In genomic region chr1:244047739-244048565, GRCh38 we compare ENCODE assay signal across 8 cellular contexts. TPM values are rescaled to one million over a fixed set of nuclear protein-coding genes. Genes with fewer than 3 reads are reported as not detected.
DNase-seq lines count a peak whose midpoint lies in the region; ATAC-seq, FAIRE-seq and TF ChIP-seq lines count a peak whose summit lies in the region.

No MANE protein-coding gene starts in this region.

- FAIRE-seq in RCC 7860 (lab: Jason Lieb, UNC): peak; percentile 32

- H4K20me1 ChIP-seq in DOHH2 (ENCODE audit: control insufficient read depth, insufficient read depth, low read depth, low read length) (peaks cover 29% of the 10 kb centered on the region), GM23248 (ENCODE audit: insufficient read depth) (peaks cover 2% of the 10 kb centered on the region; the same call in 1 of the 2 replicates), Karpas-422 (ENCODE audit: insufficient read depth, low read depth, low read length) (peaks cover 26% of the 10 kb centered on the region)

- WGBS in GM23248 (ENCODE audit: low coverage in 1 of 2, low lambda C conversion rate in 2 of 2, missing lambda C conversion rate in 2 of 2), 2 experiments: 0 to 1% methylated on average over 44 to 76 of the region's 81 CpGs

- H3K27me3 Mint-ChIP-seq in activated T-helper 1 cell treated with anti-CD3 and anti-CD28 coated beads, Interleukin-12 subunit alpha, Interleukin-12 subunit beta, Interleukin-2, Interleukin-4 antibody, amounts not matched to agents 30 ng/mL and 10 ng/mL and 1 ng/mL, durations not matched to agents 14 hours and 24 hours and 36 hours (ENCODE audit: insufficient read depth): peaks cover 30% of the 10 kb centered on the region
- H3K27me3 Mint-ChIP-seq in naive B cell: no peaks in the 10 kb centered on the region

- peak overlapping the region; percentile 92 for H3K4me3 Mint-ChIP-seq in activated T-helper 1 cell treated with anti-CD3 and anti-CD28 coated beads, Interleukin-12 subunit alpha, Interleukin-12 subunit beta, Interleukin-2, Interleukin-4 antibody, amounts not matched to agents 30 ng/mL and 10 ng/mL and 1 ng/mL, durations not matched to agents 14 hours and 24 hours and 36 hours
- peak overlapping the region in 7 of 8 donors; percentile 92 to 99 (median 96) for H3K4me3 Mint-ChIP-seq in naive B cell
- H3K4me3 Mint-ChIP-seq in stimulated activated effector memory CD8-positive, alpha-beta T cell treated with anti-CD3 and anti-CD28 coated beads, Interleukin-12 subunit alpha, Interleukin-12 subunit beta, amount 100 ng/mL, for 72 hours: peak overlapping the region; percentile 87

- peak; percentile 99 for DNase-seq in GM23248
- peak; percentile 98 for DNase-seq in Karpas-422
- DNase-seq in RCC 7860 (ENCODE audit: low spot score): peak; percentile 96
- peak; percentile 93 for DNase-seq in activated T-helper 1 cell treated with anti-CD3 and anti-CD28 coated beads, Interleukin-12 subunit alpha, Interleukin-12 subunit beta, Interleukin-2, Interleukin-4 antibody, amounts not matched to agents 30 ng/mL and 10 ng/mL and 1 ng/mL, durations not matched to agents 14 hours and 24 hours and 36 hours (ENCODE audit: low spot score)
- peak; percentile 100 for DNase-seq in fibroblast of gingiva (ENCODE audit: low read depth)
- DNase-seq in naive B cell: peak; percentile 94
- DNase-seq in stimulated activated effector memory CD8-positive, alpha-beta T cell treated with anti-CD3 and anti-CD28 coated beads, Interleukin-12 subunit alpha, Interleukin-12 subunit beta, amount 100 ng/mL, for 72 hours (ENCODE audit: low spot score in 2 of 2): peak; percentile 78 to 92

- peaks cover 19% of the 10 kb centered on the region for H3K79me2 ChIP-seq in DOHH2 (ENCODE audit: control insufficient read depth, low read length)
- H3K79me2 ChIP-seq in GM23248 (ENCODE audit: insufficient read depth): peaks cover 36% of the 10 kb centered on the region
- H3K79me2 ChIP-seq in Karpas-422 (ENCODE audit: low read length): no peaks in the 10 kb centered on the region

- H3K4me1 ChIP-seq in DOHH2 (ENCODE audit: control insufficient read depth, low read length) (peaks cover 47% of the 10 kb centered on the region), GM23248 (ENCODE audit: insufficient read depth) (peaks cover 21% of the 10 kb centered on the region), Karpas-422 (ENCODE audit: low read length) (peaks cover 41% of the 10 kb centered on the region)

- peak overlapping the region; percentile 84 for H3K4me3 ChIP-seq in DOHH2 (ENCODE audit: low read length)
- peak overlapping the region; percentile 83 for H3K4me3 ChIP-seq in GM23248
- H3K4me3 ChIP-seq in Karpas-422 (ENCODE audit: low read length): peak overlapping the region; percentile 84

- H3K9me3 ChIP-seq in DOHH2 (ENCODE audit: control insufficient read depth, insufficient read depth, low read length): no peaks in the 10 kb centered on the region
- no peaks in the 10 kb centered on the region for H3K9me3 ChIP-seq in GM23248 (ENCODE audit: low read depth)
- H3K9me3 ChIP-seq in Karpas-422 (ENCODE audit: low read length): no peaks in the 10 kb centered on the region

- peak; percentile 63 to 64 for ATAC-seq in naive B cell (ENCODE audit: low read depth in 2 of 2)
- ATAC-seq in stimulated activated effector memory CD8-positive, alpha-beta T cell treated with anti-CD3 and anti-CD28 coated beads, Interleukin-12 subunit alpha, Interleukin-12 subunit beta, amount 100 ng/mL, for 72 hours: peak; percentile 93

- no peaks in the 10 kb centered on the region for H3K9me3 Mint-ChIP-seq in activated T-helper 1 cell treated with anti-CD3 and anti-CD28 coated beads, Interleukin-12 subunit alpha, Interleukin-12 subunit beta, Interleukin-2, Interleukin-4 antibody, amounts not matched to agents 30 ng/mL and 10 ng/mL and 1 ng/mL, durations not matched to agents 14 hours and 24 hours and 36 hours
- no peaks in the 10 kb centered on the region for H3K9me3 Mint-ChIP-seq in naive B cell
- no peaks in the 10 kb centered on the region for H3K9me3 Mint-ChIP-seq in stimulated activated effector memory CD8-positive, alpha-beta T cell treated with anti-CD3 and anti-CD28 coated beads, Interleukin-12 subunit alpha, Interleukin-12 subunit beta, amount 100 ng/mL, for 72 hours

- no peak for TF ChIP-seq CTCF in DOHH2 (IDR thresholded peaks at IDR 0.05; ENCODE audit: low read depth, low read length, poor library complexity, severe bottlenecking)

- H3K27ac ChIP-seq in DOHH2 (ENCODE audit: low read depth, low read length) (peak overlapping the region; percentile 67), GM23248 (peak overlapping the region; percentile 79), Karpas-422 (ENCODE audit: low read length) (peak overlapping the region; percentile 69)

- intact Hi-C loops in activated T-helper 1 cell treated with anti-CD3 and anti-CD28 coated beads, Interleukin-12 subunit alpha, Interleukin-12 subunit beta, Interleukin-2, Interleukin-4 antibody, amounts not matched to agents 30 ng/mL and 10 ng/mL and 1 ng/mL, durations not matched to agents 14 hours and 24 hours and 36 hours (cut with micrococcal nuclease): loop anchor here (1.0 to 10.0 kb wide), 12 partner anchors 27 to 922 kb away; partner anchors contain the start of genes ADSS2, AKT3, CEP170 and DESI2

- in situ Hi-C loops in GM23248 (cut with MboI): no loop called here

- H2AFZ ChIP-seq in GM23248 (peak overlapping the region; percentile 83), Karpas-422 (ENCODE audit: low read length) (peak overlapping the region; percentile 93)

- peak overlapping the region; percentile 91 for H3K27ac Mint-ChIP-seq in activated T-helper 1 cell treated with anti-CD3 and anti-CD28 coated beads, Interleukin-12 subunit alpha, Interleukin-12 subunit beta, Interleukin-2, Interleukin-4 antibody, amounts not matched to agents 30 ng/mL and 10 ng/mL and 1 ng/mL, durations not matched to agents 14 hours and 24 hours and 36 hours
- H3K27ac Mint-ChIP-seq in naive B cell: peak overlapping the region in 5 of 6 donors; percentile 98 to 100 (median 100)
- peak overlapping the region; percentile 86 for H3K27ac Mint-ChIP-seq in stimulated activated effector memory CD8-positive, alpha-beta T cell treated with anti-CD3 and anti-CD28 coated beads, Interleukin-12 subunit alpha, Interleukin-12 subunit beta, amount 100 ng/mL, for 72 hours

- H3F3A ChIP-seq in DOHH2 (ENCODE audit: control insufficient read depth, insufficient read depth) (peaks cover 18% of the 10 kb centered on the region), GM23248 (ENCODE audit: insufficient read depth) (peaks cover 14% of the 10 kb centered on the region; the same call in 1 of the 2 replicates)

- H3K36me3 ChIP-seq in DOHH2 (ENCODE audit: control insufficient read depth, low read length) (no peaks in the 10 kb centered on the region), GM23248 (ENCODE audit: low read depth) (no peaks in the 10 kb centered on the region), Karpas-422 (ENCODE audit: insufficient read depth, low read length) (no peaks in the 10 kb centered on the region)

- H3K4me2 ChIP-seq in DOHH2 (ENCODE audit: low read length) (peak overlapping the region; percentile 87), GM23248 (ENCODE audit: unreplicated experiment) (peak overlapping the region; percentile 82), Karpas-422 (ENCODE audit: low read depth, low read length, poor library complexity, severe bottlenecking) (peak overlapping the region; percentile 97)

- H3K9ac ChIP-seq in GM23248 (peak overlapping the region; percentile 88), Karpas-422 (ENCODE audit: low read length) (peak overlapping the region; percentile 90)

- no peaks in the 10 kb centered on the region for H3K36me3 Mint-ChIP-seq in activated T-helper 1 cell treated with anti-CD3 and anti-CD28 coated beads, Interleukin-12 subunit alpha, Interleukin-12 subunit beta, Interleukin-2, Interleukin-4 antibody, amounts not matched to agents 30 ng/mL and 10 ng/mL and 1 ng/mL, durations not matched to agents 14 hours and 24 hours and 36 hours (ENCODE audit: low read depth)
- peaks cover 6 to 7% of the 10 kb centered on the region in 2 donors for H3K36me3 Mint-ChIP-seq in naive B cell
- H3K36me3 Mint-ChIP-seq in stimulated activated effector memory CD8-positive, alpha-beta T cell treated with anti-CD3 and anti-CD28 coated beads, Interleukin-12 subunit alpha, Interleukin-12 subunit beta, amount 100 ng/mL, for 72 hours: no peaks in the 10 kb centered on the region

- H3K9me2 ChIP-seq in DOHH2 (replicated peaks; ENCODE audit: control insufficient read depth, low read length) (no peaks in the 10 kb centered on the region), GM23248 (ENCODE audit: insufficient read depth) (no peaks in the 10 kb centered on the region), Karpas-422 (replicated peaks; ENCODE audit: insufficient read depth, low read length) (no peaks in the 10 kb centered on the region)

- H3K27me3 ChIP-seq in DOHH2 (ENCODE audit: control insufficient read depth, low read length): peaks cover 36% of the 10 kb centered on the region
- H3K27me3 ChIP-seq in GM23248 (replicated peaks; ENCODE audit: insufficient read depth): no peaks in the 10 kb centered on the region
- peaks cover 5% of the 10 kb centered on the region; the same call in 1 of the 2 replicates for H3K27me3 ChIP-seq in Karpas-422 (ENCODE audit: low read length)

- peaks cover 36% of the 10 kb centered on the region for H3K4me1 Mint-ChIP-seq in activated T-helper 1 cell treated with anti-CD3 and anti-CD28 coated beads, Interleukin-12 subunit alpha, Interleukin-12 subunit beta, Interleukin-2, Interleukin-4 antibody, amounts not matched to agents 30 ng/mL and 10 ng/mL and 1 ng/mL, durations not matched to agents 14 hours and 24 hours and 36 hours (ENCODE audit: low read depth)
- H3K4me1 Mint-ChIP-seq in naive B cell: peaks cover 17 to 31% (median 27%) of the 10 kb centered on the region in 3 donors
- peaks cover 30% of the 10 kb centered on the region for H3K4me1 Mint-ChIP-seq in stimulated activated effector memory CD8-positive, alpha-beta T cell treated with anti-CD3 and anti-CD28 coated beads, Interleukin-12 subunit alpha, Interleukin-12 subunit beta, amount 100 ng/mL, for 72 hours

RNA-seq across cellular contexts. Expression of gene ZBTB18, which starts 3.1 kb away (rescaled TPM):
- 9.2 and 10.0 TPM in 2 replicates for total RNA-seq in GM23248 (2014; rRNA removed; shearing (Covaris generic))
- 0.25 and 0.47 TPM in 2 replicates for polyA plus RNA-seq in GM23248 (2016; fragmentation: Nextera tagmentation; extraction: Ambion mirVana)
- 6.6 and 9.5 TPM in 2 replicates for total RNA-seq in Karpas-422 (2014; rRNA removed; shearing (Covaris generic); ENCODE audit: low replicate concordance)
- total RNA-seq in activated T-helper 1 cell treated with anti-CD3 and anti-CD28 coated beads, Interleukin-12 subunit alpha, Interleukin-12 subunit beta, Interleukin-2, Interleukin-4 antibody, amounts not matched to agents 30 ng/mL and 10 ng/mL and 1 ng/mL, durations not matched to agents 14 hours and 24 hours and 36 hours: 5.3 and 5.7 TPM in 2 replicates
- polyA plus RNA-seq in naive B cell (ENCODE audit: low read depth in 6 of 6): 10 to 100 TPM in 3 of 6 donors, 1 to 10 TPM in 3; 3.4 to 12.0 (median 9.8) TPM

Comparison
In these comparisons a context has a peak if more than half of its experiments do, and no peak if none do; other contexts are left out.
1. Peak in every context shown above with its lines: DNase-seq, ATAC-seq, H3K4me3 ChIP-seq and H3K27ac ChIP-seq.